Comparison of ENCODE assay signal across 8 cellular contexts in the genomic region with DNA sequence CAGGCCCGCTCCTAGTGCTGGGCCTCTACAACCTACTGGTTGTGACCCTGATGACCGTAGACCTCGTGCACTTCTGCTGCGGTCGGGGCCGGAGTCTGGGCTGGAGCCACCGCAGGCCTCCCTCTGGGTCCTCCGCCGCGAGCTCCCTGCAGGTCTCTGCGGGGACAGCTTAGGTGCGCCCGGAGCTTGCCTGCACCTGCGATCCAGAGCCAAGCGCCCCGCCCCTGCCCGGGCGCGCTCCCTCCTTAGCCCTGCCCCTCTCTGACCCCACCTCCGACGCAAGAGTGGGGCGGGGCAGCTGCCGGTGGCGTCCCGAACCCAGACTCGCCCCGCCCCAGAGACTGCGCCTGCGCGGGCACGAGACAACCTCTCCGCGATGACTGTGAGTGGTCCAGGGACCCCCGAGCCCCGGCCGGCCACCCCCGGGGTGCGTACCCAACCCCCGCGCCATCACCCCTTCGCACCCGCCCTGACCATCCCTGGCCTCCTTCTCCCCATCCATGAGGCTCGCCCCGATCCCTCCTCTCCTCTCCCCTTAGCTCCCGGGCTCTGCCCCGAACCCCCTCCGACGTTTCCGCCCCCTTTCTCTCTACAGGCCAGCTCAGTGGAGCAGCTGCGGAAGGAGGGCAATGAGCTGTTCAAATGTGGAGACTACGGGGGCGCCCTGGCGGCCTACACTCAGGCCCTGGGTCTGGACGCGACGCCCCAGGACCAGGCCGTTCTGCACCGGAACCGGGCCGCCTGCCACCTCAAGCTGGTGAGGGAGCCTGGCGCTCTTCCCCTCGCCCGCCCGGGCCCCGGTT. TPM values are rescaled to one million over a fixed set of nuclear protein-coding genes. Genes with fewer than 3 reads are reported as not detected.
A peak's percentile ranks its signal among the peaks of the same experiment; 100 is the strongest.
DNase-seq lines count a peak whose midpoint lies in the region; ATAC-seq lines count a peak whose summit lies in the region.

A gene with protein sequence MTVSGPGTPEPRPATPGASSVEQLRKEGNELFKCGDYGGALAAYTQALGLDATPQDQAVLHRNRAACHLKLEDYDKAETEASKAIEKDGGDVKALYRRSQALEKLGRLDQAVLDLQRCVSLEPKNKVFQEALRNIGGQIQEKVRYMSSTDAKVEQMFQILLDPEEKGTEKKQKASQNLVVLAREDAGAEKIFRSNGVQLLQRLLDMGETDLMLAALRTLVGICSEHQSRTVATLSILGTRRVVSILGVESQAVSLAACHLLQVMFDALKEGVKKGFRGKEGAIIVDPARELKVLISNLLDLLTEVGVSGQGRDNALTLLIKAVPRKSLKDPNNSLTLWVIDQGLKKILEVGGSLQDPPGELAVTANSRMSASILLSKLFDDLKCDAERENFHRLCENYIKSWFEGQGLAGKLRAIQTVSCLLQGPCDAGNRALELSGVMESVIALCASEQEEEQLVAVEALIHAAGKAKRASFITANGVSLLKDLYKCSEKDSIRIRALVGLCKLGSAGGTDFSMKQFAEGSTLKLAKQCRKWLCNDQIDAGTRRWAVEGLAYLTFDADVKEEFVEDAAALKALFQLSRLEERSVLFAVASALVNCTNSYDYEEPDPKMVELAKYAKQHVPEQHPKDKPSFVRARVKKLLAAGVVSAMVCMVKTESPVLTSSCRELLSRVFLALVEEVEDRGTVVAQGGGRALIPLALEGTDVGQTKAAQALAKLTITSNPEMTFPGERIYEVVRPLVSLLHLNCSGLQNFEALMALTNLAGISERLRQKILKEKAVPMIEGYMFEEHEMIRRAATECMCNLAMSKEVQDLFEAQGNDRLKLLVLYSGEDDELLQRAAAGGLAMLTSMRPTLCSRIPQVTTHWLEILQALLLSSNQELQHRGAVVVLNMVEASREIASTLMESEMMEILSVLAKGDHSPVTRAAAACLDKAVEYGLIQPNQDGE (plus strand): TSS at position 337 of the 803 bp plus-strand sequence. CDS start 40 bp downstream, at position 377.

- peak within 1 kb of the TSS; percentile 15 for H2BK5ac ChIP-seq in mesenchymal stem cell (ENCODE audit: low read depth, low read length, poor library complexity, severe bottlenecking)

- peak within 1 kb of the TSS in 1 of 2 experiments; percentile 91 for H3K14ac ChIP-seq in mesenchymal stem cell (ENCODE audit: low read length in 2 of 2)

- ATAC-seq in GM19468 (IDR thresholded peaks at IDR 0.05; ENCODE audit: extremely low read depth, unreplicated experiment) = peak; percentile 53

- peak; percentile 93 to 96 (median 96) for DNase-seq in CD8-positive, alpha-beta memory T cell
- DNase-seq in HS-5 (ENCODE audit: low read depth) = peak; percentile 53
- peak; percentile 66 for DNase-seq in NK-92 (lab: John Stamatoyannopoulos, UW; ENCODE audit: unreplicated experiment)
- DNase-seq in effector memory CD4-positive, alpha-beta T cell = peak; percentile 87 to 93 (median 91)
- DNase-seq in mesenchymal stem cell = peak; percentile 89
- peak; percentile 94 for DNase-seq in stimulated activated CD8-positive, alpha-beta memory T cell treated with anti-CD3 and anti-CD28 coated beads, Interleukin-12 subunit alpha, Interleukin-12 subunit beta, amount 100 ng/mL, for 4 hours (ENCODE audit: low read depth)

- no peaks in the 10 kb centered on the region for H3K9me3 Mint-ChIP-seq in CD8-positive, alpha-beta memory T cell

- H3K27me3 ChIP-seq in CD8-positive, alpha-beta memory T cell (ENCODE audit: insufficient read depth, low read length, poor library complexity, severe bottlenecking) = no peaks in the 10 kb centered on the region
- no peaks in the 10 kb centered on the region for H3K27me3 ChIP-seq in effector memory CD4-positive, alpha-beta T cell (replicated peaks; ENCODE audit: control insufficient read depth, insufficient read depth, low read length, poor library complexity, severe bottlenecking)
- no peaks in the 10 kb centered on the region for H3K27me3 ChIP-seq in mesenchymal stem cell (ENCODE audit: control insufficient read depth in 1 of 2, insufficient read depth in 1 of 2, low read length in 2 of 2)

- H3K4me3 ChIP-seq in CD8-positive, alpha-beta memory T cell (ENCODE audit: low read length) = peak within 1 kb of the TSS; percentile 66
- peak within 1 kb of the TSS; percentile 71 for H3K4me3 ChIP-seq in effector memory CD4-positive, alpha-beta T cell (ENCODE audit: insufficient read depth, low read depth, low read length, poor library complexity, severe bottlenecking)
- peak within 1 kb of the TSS; percentile 81 to 93 for H3K4me3 ChIP-seq in mesenchymal stem cell (ENCODE audit: insufficient read depth in 1 of 2, low read depth in 1 of 2, low read length in 2 of 2)

- H2BK120ac ChIP-seq in mesenchymal stem cell (ENCODE audit: low read depth, low read length) = no peak within 1 kb of the TSS

- H3K4me1 Mint-ChIP-seq in CD8-positive, alpha-beta memory T cell = peaks cover 36 to 52% (median 38%) of the 10 kb centered on the region in 3 donors

- H3K36me3 Mint-ChIP-seq in CD8-positive, alpha-beta memory T cell = peaks cover 0 to 37% (median 7%) of the 10 kb centered on the region in 3 donors

- H3K4ac ChIP-seq in mesenchymal stem cell (ENCODE audit: low read depth in 1 of 2, low read length in 2 of 2) = peak within 1 kb of the TSS; percentile 56 to 77

- WGBS in mesenchymal stem cell = under 1% methylated on average over 64 of the region's 65 CpGs

- POLR2A ChIA-PET in CD8-positive, alpha-beta memory T cell (lab: Charles Lee) = interaction anchor here (0.5 to 2.5 kb wide), 11 partner anchors 9 to 547 kb away, joined by 3 to 25 read pairs (median 4); partner anchors contain the start of genes BLM, IQGAP1, MAN2A2 and RCCD1
- POLR2A ChIA-PET in activated CD8-positive, alpha-beta memory T cell treated with anti-CD3 and anti-CD28 coated beads for 36 hours (lab: Charles Lee) = interaction anchor here (0.6 to 1.9 kb wide), 8 partner anchors 14 to 1896 kb away, joined by 3 to 12 read pairs (median 6); partner anchors contain the start of genes MAN2A2 and RCCD1

- peak within 1 kb of the TSS; percentile 95 for H3K9ac ChIP-seq in mesenchymal stem cell (ENCODE audit: low read length)

- H4K8ac ChIP-seq in mesenchymal stem cell (ENCODE audit: low read length) = peak within 1 kb of the TSS; percentile 79

- H3K18ac ChIP-seq in mesenchymal stem cell (ENCODE audit: low read depth in 1 of 2, low read length in 2 of 2) = peak within 1 kb of the TSS; percentile 61 to 88

- H3K36me3 ChIP-seq in CD8-positive, alpha-beta memory T cell (ENCODE audit: insufficient read depth, low read length) = peaks cover 10% of the 10 kb centered on the region
- peaks cover 13% of the 10 kb centered on the region for H3K36me3 ChIP-seq in effector memory CD4-positive, alpha-beta T cell (ENCODE audit: control insufficient read depth, insufficient read depth, low read length)
- peaks cover 21 to 34% of the 10 kb centered on the region in 2 experiments for H3K36me3 ChIP-seq in mesenchymal stem cell (ENCODE audit: control insufficient read depth in 1 of 2, insufficient read depth in 2 of 2, low read depth in 1 of 2, low read length in 2 of 2)

- H3K4me2 ChIP-seq in mesenchymal stem cell (ENCODE audit: low read length, poor library complexity, severe bottlenecking) = peak within 1 kb of the TSS; percentile 99

- H3K4me3 Mint-ChIP-seq in CD8-positive, alpha-beta memory T cell = peak within 1 kb of the TSS; percentile 88 to 97 (median 89)

- peaks cover 53% of the 10 kb centered on the region for H3K4me1 ChIP-seq in CD8-positive, alpha-beta memory T cell (ENCODE audit: insufficient read depth, low read length)
- H3K4me1 ChIP-seq in effector memory CD4-positive, alpha-beta T cell (ENCODE audit: control insufficient read depth, insufficient read depth, low read length, poor library complexity, severe bottlenecking) = peaks cover 42% of the 10 kb centered on the region
- H3K4me1 ChIP-seq in mesenchymal stem cell (ENCODE audit: control insufficient read depth, insufficient read depth, low read depth, low read length) = peaks cover 23% of the 10 kb centered on the region

- H3K27ac Mint-ChIP-seq in CD8-positive, alpha-beta memory T cell = peak within 1 kb of the TSS; percentile 91 to 99 (median 96)

- no peaks in the 10 kb centered on the region for H3K27me3 Mint-ChIP-seq in CD8-positive, alpha-beta memory T cell

- peak within 1 kb of the TSS in 1 of 2 experiments; percentile 57 for H3K23ac ChIP-seq in mesenchymal stem cell (ENCODE audit: low read length in 2 of 2)

- peak within 1 kb of the TSS in 1 of 2 experiments; percentile 47 for H2BK12ac ChIP-seq in mesenchymal stem cell (ENCODE audit: low read length in 2 of 2)

- peak within 1 kb of the TSS; percentile 96 for H2AFZ ChIP-seq in mesenchymal stem cell (ENCODE audit: low read depth, low read length)

- H3K27ac ChIP-seq in CD8-positive, alpha-beta memory T cell (ENCODE audit: low read depth, low read length) = peak within 1 kb of the TSS; percentile 74
- H3K27ac ChIP-seq in effector memory CD4-positive, alpha-beta T cell (ENCODE audit: insufficient read depth, low read length, poor library complexity, severe bottlenecking) = peak within 1 kb of the TSS; percentile 79
- H3K27ac ChIP-seq in mesenchymal stem cell (ENCODE audit: low read length, poor library complexity, severe bottlenecking) = peak within 1 kb of the TSS; percentile 39

- peaks cover 33% of the 10 kb centered on the region for H3K79me1 ChIP-seq in mesenchymal stem cell (replicated peaks; ENCODE audit: low read length, poor library complexity, severe bottlenecking)

- CTCF ChIA-PET in CD8-positive, alpha-beta memory T cell (lab: Charles Lee) = interaction anchor here (0.7 to 9.8 kb wide), 19 partner anchors 7 to 702 kb away, joined by 3 to 251 read pairs (median 5); partner anchors contain the start of genes CIB1, GDPGP1, MAN2A2 and RCCD1
- CTCF ChIA-PET in activated CD8-positive, alpha-beta memory T cell treated with anti-CD3 and anti-CD28 coated beads for 36 hours (lab: Charles Lee) = interaction anchor here (0.6 to 7.7 kb wide), 12 partner anchors 9 to 349 kb away, joined by 3 to 136 read pairs (median 4); partner anchors contain the start of genes MAN2A2 and RCCD1

- peak within 1 kb of the TSS; percentile 71 for H4K91ac ChIP-seq in mesenchymal stem cell (ENCODE audit: low read length)

- no peaks in the 10 kb centered on the region for H3K9me3 ChIP-seq in CD8-positive, alpha-beta memory T cell (ENCODE audit: low read length)
- no peaks in the 10 kb centered on the region for H3K9me3 ChIP-seq in effector memory CD4-positive, alpha-beta T cell (ENCODE audit: control insufficient read depth, low read length)
- H3K9me3 ChIP-seq in mesenchymal stem cell (ENCODE audit: control insufficient read depth, low read length) = no peaks in the 10 kb centered on the region

- peak within 1 kb of the TSS; percentile 10 for H2AK5ac ChIP-seq in mesenchymal stem cell (ENCODE audit: low read length, severe bottlenecking)

- H2BK15ac ChIP-seq in mesenchymal stem cell (ENCODE audit: low read depth, poor library complexity, severe bottlenecking) = peak within 1 kb of the TSS; percentile 91

RNA-seq across cellular contexts. Expression of the gene that starts here (rescaled TPM):
- total RNA-seq in CD8-positive, alpha-beta memory T cell = 10 to 100 TPM; 74.6 to 78.2 TPM
- polyA plus RNA-seq in CD8-positive, alpha-beta memory T cell = 68.6 TPM
- 10 to 100 TPM; 75.5 to 77.1 TPM for total RNA-seq in activated CD8-positive, alpha-beta memory T cell treated with anti-CD3 and anti-CD28 coated beads for 36 hours
- polyA plus RNA-seq in mesenchymal stem cell (2013, experiment 1 of 2) = 30.4 TPM
- polyA plus RNA-seq in mesenchymal stem cell (2013, experiment 2 of 2) = 28.6 TPM

Comparison
In these comparisons a context has a peak if more than half of its experiments do, and no peak if none do; other contexts are left out.
1. Peak in every context shown above with its lines: DNase-seq, ATAC-seq, H3K4me3 ChIP-seq and H3K27ac ChIP-seq.